Comparison of ENCODE assay signal across 25 cellular contexts in the genomic region with DNA sequence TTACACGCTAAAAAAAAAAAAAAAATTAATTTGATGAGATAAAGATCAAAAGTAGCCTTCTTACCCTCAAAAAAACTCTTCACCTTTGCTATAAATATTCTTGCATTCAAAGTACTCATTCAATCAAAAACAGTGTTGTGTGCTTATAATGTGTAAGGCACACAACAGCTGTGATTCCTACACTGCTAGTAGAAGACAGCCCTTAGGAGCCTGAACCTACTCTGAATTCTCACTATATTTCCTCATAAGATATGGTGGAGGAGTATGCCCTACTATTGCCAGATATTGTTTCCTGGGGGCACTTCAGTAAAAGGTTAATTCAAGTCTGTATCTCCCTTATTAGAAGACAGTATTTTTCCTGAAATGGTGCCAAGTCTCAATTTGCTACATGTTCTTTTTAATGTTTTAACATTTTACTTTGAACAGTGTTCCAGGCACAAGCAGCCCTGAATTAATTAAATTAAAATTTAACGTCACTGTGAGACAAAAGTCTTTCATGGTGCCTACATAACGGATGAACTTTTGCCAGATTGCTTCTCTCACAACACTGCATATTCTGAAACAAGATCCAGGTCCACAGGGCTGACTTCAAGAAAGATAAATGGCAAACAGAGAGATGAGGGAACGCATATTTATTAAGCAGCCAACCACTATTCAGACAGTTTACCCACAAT. TPM values are rescaled to one million over a fixed set of nuclear protein-coding genes. Genes with fewer than 3 reads are reported as not detected.
DNase-seq lines count a peak whose midpoint lies in the region; ATAC-seq, FAIRE-seq and TF ChIP-seq lines count a peak whose summit lies in the region.
"Had no signal": no experiment of that assay in that cellular context is flagged by ENCODE, and none has a peak within 500 bp of the region (broad histone marks: within the 10 kb centered on the region; RNA-seq: fewer than 3 reads in every experiment).

No MANE protein-coding gene starts in this region.

- no peak for ATAC-seq in CD4-positive, alpha-beta T cell (ENCODE audit: poor library complexity)
- ATAC-seq in GM12878 (no peak), mucosa of descending colon (peak; percentile 31), HG03175 (IDR thresholded peaks at IDR 0.05; ENCODE audit: unreplicated experiment) (no peak)

- POLR2A ChIA-PET in CD4-positive, alpha-beta T cell (lab: Charles Lee): no interaction called here
- POLR2A ChIA-PET in GM12878 (lab: Charles Lee): no interaction called here

- no peak overlapping the region for H2AFZ ChIP-seq in GM12878 (ENCODE audit: control insufficient read depth, low read depth, low read length)

- H3K4me1 ChIP-seq in GM12878 (ENCODE audit: control insufficient read depth, insufficient read depth, low read length) (peaks cover 10% of the 10 kb centered on the region), mucosa of descending colon (ENCODE audit: low read depth) (peaks cover 35% of the 10 kb centered on the region)
- H3K4me1 ChIP-seq: SJSA1 had no signal

- peak overlapping the region; percentile 26; the same call in 1 of the 2 replicates for H3K9ac ChIP-seq in GM12878 (ENCODE audit: control insufficient read depth, insufficient read depth, low read length)

- TF ChIP-seq EP300 in GM12878 (IDR thresholded peaks at IDR 0.05; ENCODE audit: borderline replicate concordance in 1 of 2, control insufficient read depth in 1 of 2, low read depth in 2 of 2, low read length in 2 of 2): no peak

- FAIRE-seq in HTR-8/SVneo (lab: Jason Lieb, UNC) (peak; percentile 74), GM12878 (lab: Jason Lieb, UNC) (no peak)

- H3K36me3 ChIP-seq in GM12878 (ENCODE audit: control insufficient read depth in 2 of 2, insufficient read depth in 2 of 2, low read length in 1 of 2) (peaks cover 0 to 9% of the 10 kb centered on the region in 2 experiments; a peak in 3 of 4 replicates), mucosa of descending colon (ENCODE audit: low read depth) (no peaks in the 10 kb centered on the region)
- H3K36me3 ChIP-seq: upper lobe of left lung had no signal

- H3K36me3 Mint-ChIP-seq in CD4-positive, alpha-beta T cell (ENCODE audit: low read depth): peaks cover 56% of the 10 kb centered on the region
- H3K36me3 Mint-ChIP-seq in HFFc6 (ENCODE audit: low read depth): peaks cover 17% of the 10 kb centered on the region

- intact Hi-C loops in CD4-positive, alpha-beta T cell (cut with DNase I, micrococcal nuclease): no loop called here
- intact Hi-C loops in GM12878 (cut with micrococcal nuclease; ENCODE audit: unreplicated experiment): no loop called here
- intact Hi-C loops in mucosa of descending colon (cut with DNase I, micrococcal nuclease): no loop called here

- WGBS in GM12878 (ENCODE audit: insufficient coverage, insufficient replicate concordance, low lambda C conversion rate, missing lambda C conversion rate): 85% methylated on average over 4 of the region's 4 CpGs

- H3K9me3 Mint-ChIP-seq in CD4-positive, alpha-beta T cell: no peaks in the 10 kb centered on the region
- no peaks in the 10 kb centered on the region for H3K9me3 Mint-ChIP-seq in HFFc6
- H3K9me3 Mint-ChIP-seq: activated CD4-positive, alpha-beta memory T cell treated with anti-CD3 and anti-CD28 coated beads for 36 hours; activated naive CD4-positive, alpha-beta T cell treated with anti-CD3 and anti-CD28 coated beads, Interleukin-2, amount 10 ng/mL, durations not matched to agents 7 days and 5 days; IgD-negative memory B cell; stimulated activated naive CD8-positive, alpha-beta T cell treated with anti-CD3 and anti-CD28 coated beads, Interleukin-15, amount 100 ng/mL, for 72 hours; T-helper 2 cell treated with Interferon-gamma antibody and Interleukin-4, amounts not matched to agents 5 μg/mL and 100 μg/mL, for 36 hours had no signal

- no peak overlapping the region for H3K4me3 ChIP-seq in GM12878
- H3K4me3 ChIP-seq in mucosa of descending colon: no peak overlapping the region
- H3K4me3 ChIP-seq: Peyer's patch, SJSA1, upper lobe of left lung had no signal

- no peaks in the 10 kb centered on the region for H3K27me3 Mint-ChIP-seq in CD4-positive, alpha-beta T cell
- H3K27me3 Mint-ChIP-seq in HFFc6 (ENCODE audit: insufficient read depth): no peaks in the 10 kb centered on the region
- H3K27me3 Mint-ChIP-seq: activated CD4-positive, alpha-beta memory T cell treated with anti-CD3 and anti-CD28 coated beads for 36 hours; activated naive CD4-positive, alpha-beta T cell treated with anti-CD3 and anti-CD28 coated beads, Interleukin-2, amount 10 ng/mL, durations not matched to agents 7 days and 5 days; IgD-negative memory B cell; stimulated activated naive CD8-positive, alpha-beta T cell treated with anti-CD3 and anti-CD28 coated beads, Interleukin-15, amount 100 ng/mL, for 72 hours had no signal

- peaks cover 29% of the 10 kb centered on the region for H3K79me2 ChIP-seq in GM12878 (ENCODE audit: control insufficient read depth, insufficient read depth, low read length)

- H4K20me1 ChIP-seq in GM12878 (ENCODE audit: control insufficient read depth, insufficient read depth): no peaks in the 10 kb centered on the region

- H3K27me3 ChIP-seq in CD4-positive, alpha-beta T cell (ENCODE audit: control insufficient read depth, insufficient read depth, low read length): no peaks in the 10 kb centered on the region
- no peaks in the 10 kb centered on the region for H3K27me3 ChIP-seq in GM12878 (replicated peaks in 1 of 2; ENCODE audit: control insufficient read depth in 2 of 2, insufficient read depth in 2 of 2, low read length in 1 of 2)
- H3K27me3 ChIP-seq: Peyer's patch, SJSA1, upper lobe of left lung had no signal

- TF ChIP-seq POLR2A in GM12878 (IDR thresholded peaks at IDR 0.05; ENCODE audit: low read depth, low read length): no peak

- peaks cover 33% of the 10 kb centered on the region for H3K4me1 Mint-ChIP-seq in CD4-positive, alpha-beta T cell (ENCODE audit: low read depth)
- no peaks in the 10 kb centered on the region for H3K4me1 Mint-ChIP-seq in HFFc6 (ENCODE audit: low read depth)

- no peak for TF ChIP-seq CTCF in CD4-positive, alpha-beta T cell (IDR thresholded peaks at IDR 0.05)
- no peak for TF ChIP-seq CTCF in GM12878 (IDR thresholded peaks at IDR 0.05 in 2 of 3, conservative IDR thresholded peaks at IDR 0.05 in 1 of 3; ENCODE audit: control insufficient read depth in 2 of 3, extremely low read depth in 1 of 3, insufficient read depth in 1 of 3, low read depth in 3 of 3, low read length in 3 of 3)
- TF ChIP-seq CTCF in mucosa of descending colon (IDR thresholded peaks at IDR 0.05): no peak
- TF ChIP-seq CTCF in HFFc6 (IDR thresholded peaks at IDR 0.05): no peak

- in situ Hi-C loops in GM12878 (cut with MboI): no loop called here

- SMC1A ChIA-PET in GM12878 (lab: Charles Lee; ENCODE audit: uncharacterized antibody, unreplicated experiment): interaction anchor here (2.0 kb wide), 1 partner anchor 12 kb away, joined by 5 read pairs; no protein-coding TSS in a partner anchor

- BruUV-seq in GM12878 (replicated peaks; lab: Mats Ljungman, UMichigan): TSS peak; percentile 27

- no peak overlapping the region for H3K27ac ChIP-seq in CD4-positive, alpha-beta T cell (ENCODE audit: low read depth, low read length)
- peak overlapping the region; percentile 79 for H3K27ac ChIP-seq in GM12878 (ENCODE audit: control insufficient read depth, insufficient read depth)
- H3K27ac ChIP-seq: HL-60, SJSA1 had no signal

- H3K4me3 Mint-ChIP-seq in CD4-positive, alpha-beta T cell: no peak overlapping the region
- H3K4me3 Mint-ChIP-seq in HFFc6: no peak overlapping the region
- H3K4me3 Mint-ChIP-seq: activated CD4-positive, alpha-beta memory T cell treated with anti-CD3 and anti-CD28 coated beads for 36 hours; activated naive CD4-positive, alpha-beta T cell treated with anti-CD3 and anti-CD28 coated beads, Interleukin-2, amount 10 ng/mL, durations not matched to agents 7 days and 5 days; stimulated activated naive CD8-positive, alpha-beta T cell treated with anti-CD3 and anti-CD28 coated beads, Interleukin-15, amount 100 ng/mL, for 72 hours; T-helper 2 cell treated with Interferon-gamma antibody and Interleukin-4, amounts not matched to agents 5 μg/mL and 100 μg/mL, for 36 hours had no signal

- H3K9me3 ChIP-seq in CD4-positive, alpha-beta T cell (ENCODE audit: control insufficient read depth, low read length): no peaks in the 10 kb centered on the region
- no peaks in the 10 kb centered on the region; the same call in 2 of the 3 replicates for H3K9me3 ChIP-seq in GM12878 (replicated peaks; ENCODE audit: control insufficient read depth, insufficient read depth, low read length)
- H3K9me3 ChIP-seq in mucosa of descending colon: no peaks in the 10 kb centered on the region
- H3K9me3 ChIP-seq: Peyer's patch, SJSA1, upper lobe of left lung had no signal

- peak overlapping the region; percentile 28 for H3K27ac Mint-ChIP-seq in CD4-positive, alpha-beta T cell
- H3K27ac Mint-ChIP-seq in HFFc6: no peak overlapping the region
- H3K27ac Mint-ChIP-seq: activated CD4-positive, alpha-beta memory T cell treated with anti-CD3 and anti-CD28 coated beads for 36 hours; activated naive CD4-positive, alpha-beta T cell treated with anti-CD3 and anti-CD28 coated beads, Interleukin-2, amount 10 ng/mL, durations not matched to agents 7 days and 5 days; T-helper 2 cell treated with Interferon-gamma antibody and Interleukin-4, amounts not matched to agents 5 μg/mL and 100 μg/mL, for 36 hours had no signal

- RAD21 ChIA-PET in GM12878 (lab: Charles Lee; ENCODE audit: unreplicated experiment): no interaction called here

- CTCF ChIA-PET in CD4-positive, alpha-beta T cell (lab: Charles Lee): no interaction called here
- CTCF ChIA-PET in GM12878 (lab: Yijun Ruan, JAX): no interaction called here

- H3K4me2 ChIP-seq in GM12878 (ENCODE audit: control insufficient read depth, insufficient read depth): peak overlapping the region; percentile 85; the same call in 1 of the 2 replicates

- no peak for TF ChIP-seq RAD21 in GM12878 (IDR thresholded peaks at IDR 0.05; ENCODE audit: insufficient read depth, low read depth, low read length)

- no peak for DNase-seq in CD4-positive, alpha-beta T cell
- DNase-seq in HTR-8/SVneo (ENCODE audit: insufficient read length, low spot score): no peak
- DNase-seq in GM12878 (ENCODE audit: low read depth, low spot score): no peak
- no peak for DNase-seq in mucosa of descending colon
- no peak for DNase-seq in AG20443 (ENCODE audit: low spot score)
- DNase-seq in NCI-H1048 (lab: John Stamatoyannopoulos, UW): no peak
- DNase-seq in HFFc6: no peak
- DNase-seq: activated naive CD4-positive, alpha-beta T cell treated with anti-CD3 and anti-CD28 coated beads, Interleukin-2, amount 10 ng/mL, durations not matched to agents 7 days and 5 days; activated T-cell treated with anti-CD3 and anti-CD28 coated beads, Interleukin-2, amount 50 U/mL, for 1 hour; aorta; central memory CD4-positive, alpha-beta T cell; COR-L47; NCI-H226; NCI-H82; nucleus accumbens; stimulated activated CD4-positive, alpha-beta T cell treated with anti-CD3 and anti-CD28 coated beads, Interleukin-4, amount 100 ng/mL, for 24 hours; stimulated activated naive CD8-positive, alpha-beta T cell treated with anti-CD3 and anti-CD28 coated beads, Interleukin-15, amount 100 ng/mL, for 72 hours had no signal

RNA-seq across cellular contexts. Expression of gene PPP2R5E, which starts 19.3 kb away (rescaled TPM):
- total RNA-seq in CD4-positive, alpha-beta T cell: 10 to 100 TPM; 31.2 to 32.3 TPM
- total RNA-seq in GM12878 (2013; cell fraction: nucleolus; rRNA removed): 48.3 and 49.2 TPM in 2 replicates
- total RNA-seq in GM12878 (2014; rRNA removed) (11.4 and 13.4 TPM in 2 replicates), GM12878 (2014; rRNA removed; fragmentation: Illumina TruSeq; extraction: Trizol) (25.5 and 26.4 TPM in 2 replicates), GM12878 (2021) (51.3 and 56.2 TPM in 2 replicates), mucosa of descending colon (10 to 100 TPM; 45.3 to 54.1 (median 51.6) TPM)
- 8.1 TPM for polyA plus RNA-seq in GM12878 (2011; ENCODE audit: low read depth)
- polyA plus RNA-seq in GM12878 (2011; rRNA removed) (19.0 and 32.9 TPM in 2 replicates), GM12878 (2014; fragmentation: Illumina TruSeq; extraction: Trizol) (29.4 and 39.7 TPM in 2 replicates), GM12878 (2014; fragmentation: Nextera tagmentation; extraction: Ambion mirVana) (10 to 100 TPM; 13.1 to 13.3 TPM), GM12878 (2014; rRNA removed) (11.7 and 12.7 TPM in 2 replicates), GM12878 (2016; fragmentation: Nextera tagmentation; extraction: Ambion mirVana) (10 to 100 TPM; 43.3 TPM)
- 6.2 and 8.1 TPM in 2 replicates for polyA plus RNA-seq in GM12878 (2011; cell fraction: cytosol; rRNA removed)
- 8.8 and 10.2 TPM in 2 replicates for polyA plus RNA-seq in GM12878 (2011; cell fraction: nucleus; rRNA removed)
- polyA plus RNA-seq in GM12878 (2012): 15.6 and 21.9 TPM in 2 replicates
- 21.2 and 29.3 TPM in 2 replicates for polyA minus RNA-seq in GM12878 (2011; rRNA and poly(A)+ RNA removed)
- polyA minus RNA-seq in GM12878 (2011; cell fraction: cytosol; rRNA and poly(A)+ RNA removed): 18.0 and 20.7 TPM in 2 replicates
- polyA minus RNA-seq in GM12878 (2011; cell fraction: nucleus; rRNA and poly(A)+ RNA removed): 13.1 and 27.4 TPM in 2 replicates
- total RNA-seq in HFFc6 (2021; fragmentation: NEBNext Ultra II Directional; extraction: Animal tissue kit (Norgen Biotek cat#: 25700)): 10 to 100 TPM; 50.1 to 56.8 (median 54.3) TPM
